Comparison of ENCODE assay signal across 8 cellular contexts in genomic region chr16:4114257-4115208, GRCh38. TPM values are rescaled to one million over a fixed set of nuclear protein-coding genes. Genes with fewer than 3 reads are reported as not detected.
A peak's percentile ranks its signal among the peaks of the same experiment; 100 is the strongest.
DNase-seq lines count a peak whose midpoint lies in the region; ATAC-seq and TF ChIP-seq lines count a peak whose summit lies in the region.

No MANE protein-coding gene starts in this region.

- peak overlapping the region; percentile 79 to 84 for H3K4me3 Mint-ChIP-seq in CD14-positive monocyte
- H3K4me3 Mint-ChIP-seq in osteocyte (ENCODE audit: unreplicated experiment), result peak overlapping the region; percentile 73

- H3K27ac ChIP-seq in OCI-LY1 (ENCODE audit: low read depth, low read length, poor library complexity, severe bottlenecking) (no peak overlapping the region), foreskin keratinocyte (no peak overlapping the region)

- intact Hi-C loops in CD14-positive monocyte (cut with micrococcal nuclease), result loop anchor here (5.0 to 10.0 kb wide), 2 partner anchors 138 to 180 kb away; no protein-coding TSS in a partner anchor

- H2AFZ ChIP-seq in OCI-LY1 (ENCODE audit: low read length), result no peak overlapping the region

- TF ChIP-seq CTCF in CD14-positive monocyte (IDR thresholded peaks at IDR 0.05) (no peak), OCI-LY1 (IDR thresholded peaks at IDR 0.05; ENCODE audit: low read length) (no peak), epithelial cell of proximal tubule (conservative IDR thresholded peaks at IDR 0.05; ENCODE audit: low read depth, low read length) (no peak), osteocyte (IDR thresholded peaks at IDR 0.05) (no peak), foreskin keratinocyte (conservative IDR thresholded peaks at IDR 0.05) (no peak)

- H3K4me2 ChIP-seq in OCI-LY1 (ENCODE audit: low read length), result peak overlapping the region; percentile 64; the same call in 1 of the 2 replicates

- H3K4me1 ChIP-seq in OCI-LY1 (ENCODE audit: insufficient read depth, low read length, severe bottlenecking) (peaks cover 26% of the 10 kb centered on the region), foreskin keratinocyte (peaks cover 7% of the 10 kb centered on the region)

- H3F3A ChIP-seq in OCI-LY1 (ENCODE audit: insufficient read depth, low read length), result no peaks in the 10 kb centered on the region

- no peaks in the 10 kb centered on the region for H3K79me2 ChIP-seq in OCI-LY1 (ENCODE audit: insufficient read depth, low read length)

- H3K9me3 Mint-ChIP-seq in CD14-positive monocyte (peaks cover 0 to 2% (median 0%) of the 10 kb centered on the region in 7 donors), osteocyte (ENCODE audit: unreplicated experiment) (no peaks in the 10 kb centered on the region)

- no peak for ATAC-seq in foreskin keratinocyte
- no peak for ATAC-seq in GM21529 (IDR thresholded peaks at IDR 0.05; ENCODE audit: unreplicated experiment)
- ATAC-seq in HG02623 (IDR thresholded peaks at IDR 0.05; ENCODE audit: unreplicated experiment), result no peak

- H3K9me3 ChIP-seq in OCI-LY1 (ENCODE audit: low read length), result no peaks in the 10 kb centered on the region

- H3K4me1 Mint-ChIP-seq in CD14-positive monocyte, result peaks cover 53% of the 10 kb centered on the region
- H3K4me1 Mint-ChIP-seq in osteocyte (ENCODE audit: unreplicated experiment), result peaks cover 46% of the 10 kb centered on the region

- no peak overlapping the region for H3K9ac ChIP-seq in OCI-LY1 (ENCODE audit: low read length)

- H3K9me2 ChIP-seq in OCI-LY1 (ENCODE audit: low read depth, low read length), result no peaks in the 10 kb centered on the region

- no peaks in the 10 kb centered on the region for H4K20me1 ChIP-seq in OCI-LY1 (ENCODE audit: insufficient read depth, low read length)

- H3K27me3 Mint-ChIP-seq in CD14-positive monocyte (ENCODE audit: low read depth in 3 of 3), result peaks cover 5 to 15% (median 6%) of the 10 kb centered on the region in 3 donors
- no peaks in the 10 kb centered on the region for H3K27me3 Mint-ChIP-seq in osteocyte (ENCODE audit: unreplicated experiment)

- H3K36me3 Mint-ChIP-seq in CD14-positive monocyte, result peaks cover 30 to 32% of the 10 kb centered on the region in 2 donors
- H3K36me3 Mint-ChIP-seq in osteocyte (ENCODE audit: unreplicated experiment), result peaks cover 12% of the 10 kb centered on the region

- H3K4me3 ChIP-seq in OCI-LY1 (ENCODE audit: low read depth, low read length, poor library complexity, severe bottlenecking), result peak overlapping the region; percentile 55
- H3K4me3 ChIP-seq in epithelial cell of proximal tubule (ENCODE audit: low read depth, low read length), result peak overlapping the region; percentile 58

- H3K27ac Mint-ChIP-seq in CD14-positive monocyte (no peak overlapping the region), osteocyte (ENCODE audit: unreplicated experiment) (peak overlapping the region; percentile 63)

- H3K27me3 ChIP-seq in OCI-LY1 (ENCODE audit: insufficient read depth, low read length) (no peaks in the 10 kb centered on the region), foreskin keratinocyte (no peaks in the 10 kb centered on the region)

- no peaks in the 10 kb centered on the region for H3K36me3 ChIP-seq in OCI-LY1 (ENCODE audit: insufficient read depth, low read length)

- DNase-seq in CD14-positive monocyte (ENCODE audit: low spot score) (no peak), epithelial cell of proximal tubule (ENCODE audit: low read depth) (no peak), osteocyte (ENCODE audit: extremely low spot score, unreplicated experiment) (no peak), pons (ENCODE audit: low spot score) (no peak), foreskin keratinocyte (no peak)

RNA-seq across cellular contexts. Expression of gene ADCY9, which starts 1.7 kb away (rescaled TPM):
- polyA plus RNA-seq in CD14-positive monocyte, result under 1 TPM; 0.44 to 0.67 TPM
- total RNA-seq in epithelial cell of proximal tubule, result 5.1 and 6.8 TPM in 2 replicates
- total RNA-seq in osteocyte, result 25.3 and 26.9 TPM in 2 replicates
- 10.9 and 11.5 TPM in 2 replicates for total RNA-seq in foreskin keratinocyte
- 2.5 and 2.9 TPM in 2 replicates for polyA plus RNA-seq in foreskin keratinocyte
